22 cellular contexts compared by ENCODE assay signal in the genomic region with DNA sequence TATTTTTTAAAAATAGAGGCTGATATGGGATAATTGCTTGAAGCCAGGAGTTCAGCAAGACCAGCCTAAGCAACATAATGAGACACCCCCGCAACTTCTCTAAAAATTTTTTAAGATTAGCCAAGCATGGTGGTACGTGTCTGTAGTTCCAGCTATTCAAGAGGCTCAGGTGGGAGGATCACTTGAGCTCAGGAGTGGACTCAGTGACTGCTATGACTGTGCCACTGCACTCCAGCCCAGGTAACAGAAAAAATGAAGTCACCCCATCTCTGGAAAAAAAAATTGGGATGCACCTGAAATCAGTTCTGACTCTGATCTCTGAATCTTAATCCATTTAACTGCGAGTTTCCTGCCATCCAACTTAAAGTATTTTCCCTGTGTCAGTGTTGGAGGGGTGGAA.
"Had no signal": no experiment of that assay in that cellular context is flagged by ENCODE, and none has a peak within 500 bp of the region (broad histone marks: within the 10 kb centered on the region; RNA-seq: fewer than 3 reads in every experiment).

No MANE protein-coding gene starts in this region.

- H3K4me3 ChIP-seq: mucosa of descending colon, prostate gland had no signal

- H3K9me3 ChIP-seq: mucosa of descending colon, prostate gland had no signal

- H3K27ac Mint-ChIP-seq: activated B cell treated with CpG ODN at 0.5 μM for 24 hours, memory B cell had no signal

- H3K4me1 ChIP-seq: prostate gland had no signal

- H3K27ac ChIP-seq: brain microvascular endothelial cell, prostate gland had no signal

- H3K4me3 Mint-ChIP-seq: activated B cell treated with CpG ODN at 0.5 μM for 24 hours; activated naive CD8-positive, alpha-beta T cell; central memory CD8-positive, alpha-beta T cell; memory B cell had no signal

- H3K9me3 Mint-ChIP-seq: central memory CD8-positive, alpha-beta T cell had no signal

- H3K27me3 ChIP-seq: brain microvascular endothelial cell had no signal

- H3K36me3 Mint-ChIP-seq: activated naive CD8-positive, alpha-beta T cell; memory B cell; naive thymus-derived CD8-positive, alpha-beta T cell had no signal

- DNase-seq: activated B cell treated with CpG ODN at 0.5 μM for 24 hours; activated CD4-positive, alpha-beta T cell treated with anti-CD3 and anti-CD28 coated beads for 48 hours; activated gamma-delta T cell; activated T-cell treated with anti-CD3 and anti-CD28 coated beads, Interleukin-2, amount 50 U/mL, for 1 hour; brain microvascular endothelial cell; cortex of kidney; effector CD8-positive, alpha-beta T cell; foreskin melanocyte; kidney glomerular epithelial cell; left ventricle myocardium superior; mucosa of descending colon; naive thymus-derived CD8-positive, alpha-beta T cell; right cardiac atrium; small intestine; stimulated activated CD4-positive, alpha-beta T cell treated with anti-CD3 and anti-CD28 coated beads, Interleukin-4, amount 100 ng/mL, for 4 hours; stimulated activated CD8-positive, alpha-beta memory T cell treated with anti-CD3 and anti-CD28 coated beads, Interleukin-4, amount 100 ng/mL, for 48 hours; stimulated activated naive CD8-positive, alpha-beta T cell treated with anti-CD3 and anti-CD28 coated beads, Interleukin-15, Interleukin-2, amounts not matched to agents 100 U/mL and 50 U/mL, for 24 hours; trophoblast cell had no signal

- ATAC-seq: left ventricle myocardium superior; mucosa of descending colon; naive thymus-derived CD8-positive, alpha-beta T cell; right cardiac atrium; stimulated activated naive CD8-positive, alpha-beta T cell treated with anti-CD3 and anti-CD28 coated beads, Interleukin-15, Interleukin-2, amounts not matched to agents 100 U/mL and 50 U/mL, for 24 hours had no signal

- H3K27me3 Mint-ChIP-seq: activated naive CD8-positive, alpha-beta T cell; central memory CD8-positive, alpha-beta T cell; naive thymus-derived CD8-positive, alpha-beta T cell had no signal

- H3K36me3 ChIP-seq: brain microvascular endothelial cell, prostate gland had no signal
